Comparison of ENCODE assay signal across 8 cellular contexts in genomic region chr10:73997479-73997805, GRCh38. TPM values are rescaled to one million over a fixed set of nuclear protein-coding genes. Genes with fewer than 3 reads are reported as not detected.
DNase-seq lines count a peak whose midpoint lies in the region; ATAC-seq, FAIRE-seq and TF ChIP-seq lines count a peak whose summit lies in the region.

No MANE protein-coding gene starts in this region.

- CTCF ChIA-PET in activated naive CD4-positive, alpha-beta T cell treated with anti-CD3 and anti-CD28 coated beads for 36 hours (lab: Charles Lee), result interaction anchor here (1.0 kb wide), 1 partner anchor 1238 kb away, joined by 3 read pairs; the partner anchor contains the start of gene COMTD1

- H3K4me2 ChIP-seq in astrocyte (ENCODE audit: low read length), result peak overlapping the region; percentile 95

- peak; percentile 77 for DNase-seq in activated naive CD4-positive, alpha-beta T cell treated with anti-CD3 and anti-CD28 coated beads for 36 hours
- DNase-seq in activated naive CD4-positive, alpha-beta T cell treated with Interleukin-2 at 50 U/mL for 16 hours, result no peak
- DNase-seq in NCI-H510A treated with DMSO at 0.1 percent for 48 hours (lab: John Stamatoyannopoulos, UW) (peak; percentile 79), astrocyte (ENCODE audit: low read depth) (no peak), kidney (no peak), iPS-NIHi7 (ENCODE audit: extremely low spot score) (no peak)

- peaks cover 45% of the 10 kb centered on the region for H4K20me1 ChIP-seq in astrocyte (ENCODE audit: insufficient read depth, low read length)

- H3K9ac ChIP-seq in astrocyte (ENCODE audit: low read length), result peak overlapping the region; percentile 70
- H3K9ac ChIP-seq in kidney (ENCODE audit: low read length in 2 of 2), result peak overlapping the region in 1 of 2 donors; percentile 44
- peak overlapping the region in 3 of 5 donors; percentile 3 to 64 (median 60) for H3K9ac ChIP-seq in subcutaneous abdominal adipose tissue (ENCODE audit: low read length in 5 of 5)

- no peak for TF ChIP-seq CTCF in astrocyte (IDR thresholded peaks at IDR 0.05; ENCODE audit: insufficient read depth, low read depth, low read length)
- no peak for TF ChIP-seq CTCF in kidney (IDR thresholded peaks at IDR 0.05; ENCODE audit: borderline replicate concordance, extremely low read depth, insufficient read depth)

- no peaks in the 10 kb centered on the region for H3K36me3 Mint-ChIP-seq in activated naive CD4-positive, alpha-beta T cell treated with anti-CD3 and anti-CD28 coated beads for 36 hours (ENCODE audit: low read depth)
- peaks cover 13% of the 10 kb centered on the region for H3K36me3 Mint-ChIP-seq in astrocyte (ENCODE audit: low read depth, unreplicated experiment)

- H3K4me3 Mint-ChIP-seq in activated naive CD4-positive, alpha-beta T cell treated with anti-CD3 and anti-CD28 coated beads for 36 hours, result peak overlapping the region; percentile 86
- H3K4me3 Mint-ChIP-seq in astrocyte (ENCODE audit: unreplicated experiment), result peak overlapping the region; percentile 96

- no peaks in the 10 kb centered on the region for H3K27me3 ChIP-seq in astrocyte (ENCODE audit: insufficient read depth, low read length)
- H3K27me3 ChIP-seq in subcutaneous abdominal adipose tissue (ENCODE audit: control insufficient read depth in 5 of 5, insufficient read depth in 4 of 5, low read length in 5 of 5), result peaks cover 0 to 4% (median 0%) of the 10 kb centered on the region in 5 donors

- H3K36me3 ChIP-seq in astrocyte (ENCODE audit: insufficient read depth, low read length), result peaks cover 4% of the 10 kb centered on the region
- H3K36me3 ChIP-seq in kidney (ENCODE audit: control insufficient read depth in 1 of 2, insufficient read depth in 2 of 2, low read length in 2 of 2), result no peaks in the 10 kb centered on the region
- no peaks in the 10 kb centered on the region for H3K36me3 ChIP-seq in subcutaneous abdominal adipose tissue (ENCODE audit: control insufficient read depth in 5 of 5, insufficient read depth in 5 of 5, low read length in 5 of 5)

- intact Hi-C loops in activated naive CD4-positive, alpha-beta T cell treated with anti-CD3 and anti-CD28 coated beads for 36 hours (cut with micrococcal nuclease), result loop anchor here (5.0 kb wide), 2 partner anchors 1115 to 1740 kb away; partner anchors contain the start of gene SAMD8
- intact Hi-C loops in kidney (cut with DNase I), result no loop called here

- H3K27me3 Mint-ChIP-seq in activated naive CD4-positive, alpha-beta T cell treated with anti-CD3 and anti-CD28 coated beads for 36 hours (ENCODE audit: low read depth), result no peaks in the 10 kb centered on the region
- no peaks in the 10 kb centered on the region for H3K27me3 Mint-ChIP-seq in astrocyte (ENCODE audit: low read depth, unreplicated experiment)

- peak overlapping the region; percentile 89 for H3K27ac Mint-ChIP-seq in activated naive CD4-positive, alpha-beta T cell treated with anti-CD3 and anti-CD28 coated beads for 36 hours
- peak overlapping the region; percentile 92 for H3K27ac Mint-ChIP-seq in astrocyte (ENCODE audit: unreplicated experiment)

- no peak for FAIRE-seq in astrocyte (lab: Jason Lieb, UNC)
- FAIRE-seq in kidney (lab: Jason Lieb, UNC), result no peak

- peaks cover 30% of the 10 kb centered on the region for H3K4me1 Mint-ChIP-seq in activated naive CD4-positive, alpha-beta T cell treated with anti-CD3 and anti-CD28 coated beads for 36 hours (ENCODE audit: low read depth)
- peaks cover 28% of the 10 kb centered on the region for H3K4me1 Mint-ChIP-seq in astrocyte (ENCODE audit: low read depth, unreplicated experiment)

- H2AFZ ChIP-seq in astrocyte (ENCODE audit: low read depth, low read length), result peak overlapping the region; percentile 89

- H3K27ac ChIP-seq in astrocyte (ENCODE audit: low read depth, low read length), result peak overlapping the region; percentile 60
- H3K27ac ChIP-seq in kidney (ENCODE audit: low read depth in 2 of 2, low read length in 2 of 2), result peak overlapping the region; percentile 76 to 95
- no peak overlapping the region for H3K27ac ChIP-seq in subcutaneous abdominal adipose tissue (ENCODE audit: low read depth, low read length)

- H3K4me1 ChIP-seq in astrocyte (ENCODE audit: insufficient read depth, low read length) (peaks cover 26% of the 10 kb centered on the region), kidney (ENCODE audit: control insufficient read depth in 1 of 2, insufficient read depth in 1 of 2, low read depth in 1 of 2, low read length in 2 of 2) (peaks cover 0 to 13% of the 10 kb centered on the region in 2 donors), subcutaneous abdominal adipose tissue (ENCODE audit: control insufficient read depth in 5 of 5, insufficient read depth in 5 of 5, low read length in 5 of 5) (peaks cover 18 to 38% (median 30%) of the 10 kb centered on the region in 5 donors)

- H3K9me3 ChIP-seq in astrocyte (ENCODE audit: insufficient read depth, low read depth, low read length) (no peaks in the 10 kb centered on the region), kidney (ENCODE audit: control insufficient read depth in 1 of 2, low read length in 2 of 2) (no peaks in the 10 kb centered on the region), subcutaneous abdominal adipose tissue (ENCODE audit: control insufficient read depth in 5 of 5, low read length in 5 of 5) (peaks cover 0 to 2% (median 0%) of the 10 kb centered on the region in 5 donors)

- no peaks in the 10 kb centered on the region for H3K9me3 Mint-ChIP-seq in activated naive CD4-positive, alpha-beta T cell treated with anti-CD3 and anti-CD28 coated beads for 36 hours
- H3K9me3 Mint-ChIP-seq in astrocyte (ENCODE audit: unreplicated experiment), result no peaks in the 10 kb centered on the region

- H3K4me3 ChIP-seq in astrocyte (ENCODE audit: insufficient read depth, low read depth, low read length) (peak overlapping the region; percentile 77), kidney (ENCODE audit: low read length in 2 of 2) (peak overlapping the region; percentile 71 to 83), subcutaneous abdominal adipose tissue (ENCODE audit: low read depth in 1 of 5, low read length in 5 of 5) (peak overlapping the region; percentile 76 to 99 (median 98))

- ATAC-seq in HG02870 (IDR thresholded peaks at IDR 0.05; ENCODE audit: unreplicated experiment), result peak; percentile 62

- peaks cover 45% of the 10 kb centered on the region for H3K79me2 ChIP-seq in astrocyte (ENCODE audit: insufficient read depth, low read length)

RNA-seq across cellular contexts. Expression of gene VCL, which starts 0.5 kb away (rescaled TPM):
- 10 to 100 TPM; 13.4 to 14.4 TPM for total RNA-seq in activated naive CD4-positive, alpha-beta T cell treated with anti-CD3 and anti-CD28 coated beads for 36 hours
- total RNA-seq in astrocyte, result 469 and 474 TPM in 2 replicates
- total RNA-seq in kidney, result 167 TPM
- polyA plus RNA-seq in kidney (ENCODE audit: insufficient read depth, low read depth, low replicate concordance), result 23.8 TPM

Comparison
In these comparisons a context has a peak if more than half of its experiments do, and no peak if none do; other contexts are left out.
1. DNase-seq: peak in activated naive CD4-positive, alpha-beta T cell treated with anti-CD3 and anti-CD28 coated beads for 36 hours (single experiment) and NCI-H510A treated with DMSO at 0.1 percent for 48 hours (single experiment); none in activated naive CD4-positive, alpha-beta T cell treated with Interleukin-2 at 50 U/mL for 16 hours (single experiment), astrocyte (single experiment), kidney (single experiment) and iPS-NIHi7 (single experiment).
2. RNA of gene VCL, which starts 0.5 kb away (total RNA-seq): 469 to 474 TPM in astrocyte and 167 TPM in kidney (single experiment); 13.4 to 14.4 TPM in activated naive CD4-positive, alpha-beta T cell treated with anti-CD3 and anti-CD28 coated beads for 36 hours; every median in the first group is over 10 times any median in the second.
3. Peak in every context shown above with its lines, with median percentiles within 50 percentile points of each other: H3K4me3 ChIP-seq.